ENCODE assay signal across 1 cellular context in genomic region chr15:80072285-80072684, GRCh38.
TF ChIP-seq lines count a peak whose summit lies in the region.

No MANE protein-coding gene starts in this region.

TF ChIP-seq in K562, 482 proteins besides CTCF, POLR2A, EP300 and RAD21 (continued from another document):
- TF ChIP-seq CHAMP1 (IDR thresholded peaks at IDR 0.05) (peak; percentile 62), RCOR1 (IDR thresholded peaks at IDR 0.05; ENCODE audit: borderline replicate concordance in 1 of 2, low read depth in 2 of 2, low read length in 2 of 2) (peak in 1 of 2 experiments; percentile 8; a peak in 1 of 4 replicates), RB1 (IDR thresholded peaks at IDR 0.05; ENCODE audit: low read depth) (no peak), HLTF (IDR thresholded peaks at IDR 0.05) (no peak), C11orf30 (IDR thresholded peaks at IDR 0.05; ENCODE audit: low read depth) (peak; percentile 17; the same call in 1 of the 2 replicates), MAFF (IDR thresholded peaks at IDR 0.05; ENCODE audit: low read length) (peak; percentile 6; the same call in 1 of the 2 replicates), ATF7 (IDR thresholded peaks at IDR 0.05) (peak; percentile 28; the same call in 1 of the 2 replicates), CREM (IDR thresholded peaks at IDR 0.05; ENCODE audit: low read depth) (0 out of 2 replicates have a peak, but pooled peaks have one; percentile 6), NEUROD1 (IDR thresholded peaks at IDR 0.05; ENCODE audit: borderline replicate concordance, low read depth, low read length, partially characterized antibody) (peak; percentile 83), CHD2 (IDR thresholded peaks at IDR 0.05; ENCODE audit: low read depth, low read length) (peak; percentile 38; the same call in 1 of the 2 replicates), RBM25 (IDR thresholded peaks at IDR 0.05; ENCODE audit: low read depth, low read length, severe bottlenecking) (peak; percentile 93), TFE3 (CRISPR knock-in tag; IDR thresholded peaks at IDR 0.05) (no peak), CEBPB (tag; IDR thresholded peaks at IDR 0.05) (no peak), GTF2A2 (tag; IDR thresholded peaks at IDR 0.05) (no peak), ARID3A (IDR thresholded peaks at IDR 0.05; ENCODE audit: borderline replicate concordance, low read depth, low read length) (peak; percentile 28; the same call in 1 of the 2 replicates), MEIS2 (IDR thresholded peaks at IDR 0.05; ENCODE audit: partially characterized antibody) (no peak), MAFK (IDR thresholded peaks at IDR 0.05; ENCODE audit: low read length) (peak; percentile 58), ASH1L (IDR thresholded peaks at IDR 0.05; ENCODE audit: borderline replicate concordance, low read depth, partially characterized antibody) (peak; percentile 75), ATF1 (CRISPR knock-in tag; IDR thresholded peaks at IDR 0.05) (no peak), ATF1 (tag; IDR thresholded peaks at IDR 0.05) (0 out of 2 replicates have a peak, but pooled peaks have one; percentile 23), ZFP91 (CRISPR knock-in tag; IDR thresholded peaks at IDR 0.05) (peak; percentile 89), TEAD4 (IDR thresholded peaks at IDR 0.05; ENCODE audit: low read length) (peak; percentile 34; the same call in 1 of the 2 replicates), TEAD4 (CRISPR knock-in tag; IDR thresholded peaks at IDR 0.05; ENCODE audit: borderline replicate concordance) (no peak), FOS (IDR thresholded peaks at IDR 0.05; ENCODE audit: extremely low read depth, insufficient read length) (peak; percentile 73), MAZ (CRISPR knock-in tag; conservative IDR thresholded peaks at IDR 0.05 in 1 of 2, IDR thresholded peaks at IDR 0.05 in 1 of 2) (no peak), SP1 (CRISPR knock-in tag; IDR thresholded peaks at IDR 0.05) (peak; percentile 50; the same call in 1 of the 2 replicates), VEZF1 (CRISPR knock-in tag; IDR thresholded peaks at IDR 0.05) (peak; percentile 16; the same call in 1 of the 2 replicates), TBL1XR1 (IDR thresholded peaks at IDR 0.05; ENCODE audit: low read length in 2 of 2) (peak in 1 of 2 experiments; percentile 65; a peak in 2 of 4 replicates), TOE1 (IDR thresholded peaks at IDR 0.05; ENCODE audit: borderline replicate concordance) (peak; percentile 86), TOE1 (CRISPR knock-in tag; IDR thresholded peaks at IDR 0.05; ENCODE audit: borderline replicate concordance, low read depth) (no peak), ETV6 (IDR thresholded peaks at IDR 0.05; ENCODE audit: borderline replicate concordance in 1 of 2, low read depth in 2 of 2, low read length in 1 of 2) (no peak), ETV6 (CRISPR knock-in tag; IDR thresholded peaks at IDR 0.05; ENCODE audit: borderline replicate concordance) (no peak), ZBTB8A (IDR thresholded peaks at IDR 0.05; ENCODE audit: partially characterized antibody) (no peak), E2F1 (CRISPR knock-in tag; IDR thresholded peaks at IDR 0.05) (no peak), PPARD (CRISPR knock-in tag; IDR thresholded peaks at IDR 0.05) (no peak), NFRKB (IDR thresholded peaks at IDR 0.05; ENCODE audit: low read depth) (no peak), HMBOX1 (IDR thresholded peaks at IDR 0.05) (peak; percentile 45; the same call in 1 of the 2 replicates), PBX2 (CRISPR knock-in tag; IDR thresholded peaks at IDR 0.05; ENCODE audit: low read depth) (no peak), PBX2 (tag; conservative IDR thresholded peaks at IDR 0.05; ENCODE audit: low read depth) (peak; percentile 90), FOXM1 (IDR thresholded peaks at IDR 0.05; ENCODE audit: low read depth) (peak; percentile 90), FOXM1 (CRISPR knock-in tag; IDR thresholded peaks at IDR 0.05; ENCODE audit: low read depth) (no peak), NFYB (IDR thresholded peaks at IDR 0.05; ENCODE audit: extremely low read depth, insufficient read length) (peak; percentile 66), ZC3H8 (IDR thresholded peaks at IDR 0.05) (no peak), ZNF695 (CRISPR knock-in tag; IDR thresholded peaks at IDR 0.05) (no peak)
